ENCODE assay signal across 1 cellular context in genomic region chr5:124665625-124666024, GRCh38.
TF ChIP-seq lines count a peak whose summit lies in the region.

No MANE protein-coding gene starts in this region.

TF ChIP-seq in SK-N-SH treated with all-trans-retinoic acid at 6 μM for 48 hours, 23 proteins besides CTCF, POLR2A, EP300 and RAD21 (continued from another document):
- TF ChIP-seq POU6F1 (CRISPR knock-in tag; IDR thresholded peaks at IDR 0.05; ENCODE audit: borderline replicate concordance, low read depth) (no peak), PATZ1 (CRISPR knock-in tag; IDR thresholded peaks at IDR 0.05; ENCODE audit: borderline replicate concordance) (no peak), SNAI2 (CRISPR knock-in tag; IDR thresholded peaks at IDR 0.05) (no peak), ZFP30 (CRISPR knock-in tag; IDR thresholded peaks at IDR 0.05) (no peak), ZC3H10 (CRISPR knock-in tag; IDR thresholded peaks at IDR 0.05) (no peak), ZFP3 (CRISPR knock-in tag; IDR thresholded peaks at IDR 0.05) (no peak), RARB (CRISPR knock-in tag; IDR thresholded peaks at IDR 0.05) (no peak), TCF4 (CRISPR knock-in tag; IDR thresholded peaks at IDR 0.05; ENCODE audit: borderline replicate concordance) (no peak), ISL1 (CRISPR knock-in tag; IDR thresholded peaks at IDR 0.05) (no peak; the same call in 1 of the 2 replicates), OSR1 (CRISPR knock-in tag; IDR thresholded peaks at IDR 0.05) (no peak), ZNF565 (CRISPR knock-in tag; conservative IDR thresholded peaks at IDR 0.05; ENCODE audit: low read depth) (no peak), CSRNP3 (CRISPR knock-in tag; IDR thresholded peaks at IDR 0.05) (no peak)
